In genomic region chr17:29294580-29294900, GRCh38 we compare ENCODE assay signal across 1 cellular context.
TF ChIP-seq lines count a peak whose summit lies in the region.

No MANE protein-coding gene starts in this region.

TF ChIP-seq in GM12878, 131 proteins besides CTCF, POLR2A, EP300 and RAD21 (continued from another document):
- no peak for TF ChIP-seq PKNOX1 (IDR thresholded peaks at IDR 0.05)
- TF ChIP-seq TARDBP (IDR thresholded peaks at IDR 0.05; ENCODE audit: borderline replicate concordance) = no peak
- TF ChIP-seq RBBP5 (conservative IDR thresholded peaks at IDR 0.05) = no peak
- 0 out of 2 replicates have a peak, but pooled peaks have one; percentile 3 for TF ChIP-seq ZNF207 (IDR thresholded peaks at IDR 0.05; ENCODE audit: borderline replicate concordance)
- TF ChIP-seq NR2C2 (IDR thresholded peaks at IDR 0.05; ENCODE audit: borderline replicate concordance, control insufficient read depth, insufficient read length, low read depth) = no peak
- TF ChIP-seq SRF (IDR thresholded peaks at IDR 0.05; ENCODE audit: low read depth in 2 of 2, low read length in 2 of 2) = no peak
